16 cellular contexts compared by ENCODE assay signal in genomic region chr2:48108455-48108854, GRCh38.
DNase-seq lines count a peak whose midpoint lies in the region; ATAC-seq and TF ChIP-seq lines count a peak whose summit lies in the region.
"Had no signal": no experiment of that assay in that cellular context is flagged by ENCODE, and none has a peak within 500 bp of the region (broad histone marks: within the 10 kb centered on the region; RNA-seq: fewer than 3 reads in every experiment).

No MANE protein-coding gene starts in this region.

- POLR2A ChIA-PET in HCT116 (lab: Charles Lee): interaction anchor here (0.7 kb wide), 1 partner anchor 15 kb away, joined by 3 read pairs; no protein-coding TSS in a partner anchor
- POLR2A ChIA-PET in RWPE1 (lab: Yijun Ruan, JAX; ENCODE audit: low non-redundant PET): no interaction called here

- ATAC-seq in HCT116: no peak
- ATAC-seq: CD8-positive, alpha-beta T cell had no signal

- H3K27me3 ChIP-seq in HCT116 (ENCODE audit: insufficient read depth, low read length): no peaks in the 10 kb centered on the region
- H3K27me3 ChIP-seq: BLaER1 treated with 17β-estradiol and CSF1 and Interleukin-3, amounts not matched to agents 10 nM and 100 nM had no signal

- H3K9ac ChIP-seq in HCT116 (ENCODE audit: low read length): no peak overlapping the region

- H3K4me1 ChIP-seq in HCT116 (ENCODE audit: control insufficient read depth in 1 of 2, insufficient read depth in 2 of 2, low read length in 2 of 2): peaks cover 18 to 63% of the 10 kb centered on the region in 2 experiments

- no peaks in the 10 kb centered on the region for H3K9me3 ChIP-seq in HCT116 (ENCODE audit: control insufficient read depth in 1 of 2, insufficient read depth in 1 of 2, low read depth in 1 of 2, low read length in 2 of 2)
- H3K9me3 ChIP-seq: BLaER1 treated with 17β-estradiol and CSF1 and Interleukin-3, amounts not matched to agents 10 nM and 100 nM had no signal

- no peak overlapping the region for H3K4me3 Mint-ChIP-seq in HFFc6
- H3K4me3 Mint-ChIP-seq: B cell; CD8-positive, alpha-beta T cell had no signal

- H3K4me3 ChIP-seq in HCT116 (replicated peaks in 1 of 2; ENCODE audit: low read depth in 1 of 2, low read length in 2 of 2): no peak overlapping the region
- H3K4me3 ChIP-seq: BLaER1 treated with 17β-estradiol and CSF1 and Interleukin-3, amounts not matched to agents 10 nM and 100 nM had no signal

- CTCF ChIA-PET in HCT116 (lab: Charles Lee): no interaction called here
- CTCF ChIA-PET in RWPE1 (lab: Yijun Ruan, JAX): no interaction called here

- H3K27ac Mint-ChIP-seq in HFFc6: peak overlapping the region; percentile 48; the same call in 1 of the 2 replicates
- H3K27ac Mint-ChIP-seq: B cell; CD8-positive, alpha-beta T cell had no signal

- intact Hi-C loops in HCT116 (cut with micrococcal nuclease): loop anchor here (5.0 kb wide), 3 partner anchors 326 to 766 kb away; partner anchors contain the start of gene MSH6

- H3K4me2 ChIP-seq in HCT116 (ENCODE audit: low read length): no peak overlapping the region

- no peaks in the 10 kb centered on the region for H3K9me3 Mint-ChIP-seq in HFFc6
- H3K9me3 Mint-ChIP-seq: CD8-positive, alpha-beta T cell had no signal

- DNase-seq in HCT116 (ENCODE audit: low read depth, low spot score) (no peak), HFFc6 (no peak), RWPE1 (ENCODE audit: low spot score) (no peak), epithelial cell of prostate (ENCODE audit: low read depth, low spot score) (no peak), foreskin melanocyte (no peak), NCI-H1436 treated with DMSO at 0.1 percent for 48 hours (lab: John Stamatoyannopoulos, UW) (no peak)
- DNase-seq in NK-92 treated with Interleukin-12 subunit alpha and Interleukin-12 subunit beta, amount 100 ng/mL, for 24 hours (lab: John Stamatoyannopoulos, UW): no peak
- DNase-seq: Calu3; CD8-positive, alpha-beta T cell; DMS79 treated with DMSO at 0.1 percent for 48 hours; GF-D8; GOT3; H7 had no signal

- H3K4me1 Mint-ChIP-seq in HFFc6 (ENCODE audit: low read depth): peaks cover 61% of the 10 kb centered on the region

- H3K27ac ChIP-seq in HCT116 (ENCODE audit: low read depth, low read length) (no peak overlapping the region), RWPE1 (peak overlapping the region; percentile 96), epithelial cell of prostate (peak overlapping the region; percentile 99)
- H3K27ac ChIP-seq: BLaER1 treated with 17β-estradiol and CSF1 and Interleukin-3, amounts not matched to agents 10 nM and 100 nM; HL-60 had no signal

- no peaks in the 10 kb centered on the region for H3K79me2 ChIP-seq in HCT116 (ENCODE audit: insufficient read depth, low read length)

- RAD21 ChIA-PET in HCT116 (lab: Charles Lee; ENCODE audit: low non-redundant PET in 1 of 2, low total read pairs in 2 of 2, uncharacterized antibody in 2 of 2, unreplicated experiment in 2 of 2): interaction anchor here in 1 of 2 experiments (0.6 kb wide), 1 partner anchor 245 kb away, joined by 3 read pairs; no protein-coding TSS in a partner anchor

- H3K9me2 ChIP-seq in HCT116 (ENCODE audit: insufficient read depth): no peaks in the 10 kb centered on the region

- TF ChIP-seq CTCF in HCT116 (IDR thresholded peaks at IDR 0.05 in 2 of 3, conservative IDR thresholded peaks at IDR 0.05 in 1 of 3; ENCODE audit: borderline replicate concordance in 1 of 3, insufficient read depth in 1 of 3, low read depth in 2 of 3, low read length in 2 of 3): no peak
- TF ChIP-seq CTCF in HFFc6 (IDR thresholded peaks at IDR 0.05): no peak
- TF ChIP-seq CTCF in RWPE1 (conservative IDR thresholded peaks at IDR 0.05; ENCODE audit: low read depth): no peak

- H3K27me3 Mint-ChIP-seq in HFFc6 (ENCODE audit: insufficient read depth): no peaks in the 10 kb centered on the region
- H3K27me3 Mint-ChIP-seq: B cell had no signal

- no peak for TF ChIP-seq RAD21 in HCT116 (IDR thresholded peaks at IDR 0.05; ENCODE audit: low read depth)

- H3K36me3 ChIP-seq in HCT116 (ENCODE audit: control insufficient read depth in 1 of 2, insufficient read depth in 2 of 2, low read length in 2 of 2): no peaks in the 10 kb centered on the region
- H3K36me3 ChIP-seq: BLaER1 treated with 17β-estradiol and CSF1 and Interleukin-3, amounts not matched to agents 10 nM and 100 nM had no signal

- peak overlapping the region; percentile 1 for H2AFZ ChIP-seq in HCT116 (ENCODE audit: low read depth, low read length, poor library complexity, severe bottlenecking)

- no peaks in the 10 kb centered on the region for H4K20me1 ChIP-seq in HCT116 (ENCODE audit: insufficient read depth)
- H4K20me1 ChIP-seq: BLaER1 treated with 17β-estradiol and CSF1 and Interleukin-3, amounts not matched to agents 10 nM and 100 nM had no signal

- no TSS peak for BruUV-seq in HCT116 (replicated peaks; lab: Mats Ljungman, UMichigan)

- no peaks in the 10 kb centered on the region for H3K36me3 Mint-ChIP-seq in HFFc6 (ENCODE audit: low read depth)
- H3K36me3 Mint-ChIP-seq: CD8-positive, alpha-beta T cell had no signal

- TF ChIP-seq POLR2A in HCT116 (IDR thresholded peaks at IDR 0.05; ENCODE audit: borderline replicate concordance, extremely low read depth, insufficient read depth, insufficient read length): no peak

TF ChIP-seq in HCT116, 20 proteins besides CTCF, POLR2A, EP300 and RAD21:
- no peak for TF ChIP-seq SIN3A (IDR thresholded peaks at IDR 0.05; ENCODE audit: low read depth)
- TF ChIP-seq, protein P1, sequence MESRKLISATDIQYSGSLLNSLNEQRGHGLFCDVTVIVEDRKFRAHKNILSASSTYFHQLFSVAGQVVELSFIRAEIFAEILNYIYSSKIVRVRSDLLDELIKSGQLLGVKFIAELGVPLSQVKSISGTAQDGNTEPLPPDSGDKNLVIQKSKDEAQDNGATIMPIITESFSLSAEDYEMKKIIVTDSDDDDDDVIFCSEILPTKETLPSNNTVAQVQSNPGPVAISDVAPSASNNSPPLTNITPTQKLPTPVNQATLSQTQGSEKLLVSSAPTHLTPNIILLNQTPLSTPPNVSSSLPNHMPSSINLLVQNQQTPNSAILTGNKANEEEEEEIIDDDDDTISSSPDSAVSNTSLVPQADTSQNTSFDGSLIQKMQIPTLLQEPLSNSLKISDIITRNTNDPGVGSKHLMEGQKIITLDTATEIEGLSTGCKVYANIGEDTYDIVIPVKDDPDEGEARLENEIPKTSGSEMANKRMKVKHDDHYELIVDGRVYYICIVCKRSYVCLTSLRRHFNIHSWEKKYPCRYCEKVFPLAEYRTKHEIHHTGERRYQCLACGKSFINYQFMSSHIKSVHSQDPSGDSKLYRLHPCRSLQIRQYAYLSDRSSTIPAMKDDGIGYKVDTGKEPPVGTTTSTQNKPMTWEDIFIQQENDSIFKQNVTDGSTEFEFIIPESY (IDR thresholded peaks at IDR 0.05; ENCODE audit: extremely low read depth, insufficient replicate concordance, low read length): no peak
- TF ChIP-seq YY1 (IDR thresholded peaks at IDR 0.05; ENCODE audit: extremely low read depth, insufficient replicate concordance, low read depth, low read length): no peak
